Comparison of ENCODE assay signal across 26 cellular contexts in the genomic region with DNA sequence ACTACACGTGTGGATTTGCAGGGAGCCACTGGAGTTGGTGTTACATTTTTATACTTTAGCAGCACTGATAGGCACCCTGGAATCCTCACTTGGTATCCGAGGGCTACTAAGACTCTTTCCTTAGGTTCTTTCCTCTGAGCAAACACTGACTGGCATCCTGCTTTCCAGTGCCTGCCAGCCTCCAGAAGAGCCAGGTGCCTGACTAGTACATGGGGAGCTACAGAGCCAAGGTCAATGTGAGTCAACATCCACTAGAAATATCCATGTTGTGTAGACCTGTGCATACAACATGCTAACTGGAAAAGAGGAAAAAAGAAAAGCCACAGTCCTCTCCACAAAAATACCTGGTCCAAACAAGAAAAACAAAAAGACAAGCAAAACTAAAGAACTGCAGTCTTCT. TPM values are rescaled to one million over a fixed set of nuclear protein-coding genes. Genes with fewer than 3 reads are reported as not detected.
"Had no signal": no experiment of that assay in that cellular context is flagged by ENCODE, and none has a peak within 500 bp of the region (broad histone marks: within the 10 kb centered on the region; RNA-seq: fewer than 3 reads in every experiment).

No MANE protein-coding gene starts in this region.

- H3K4me3 ChIP-seq: esophagus muscularis mucosa, gastrocnemius medialis, heart right ventricle, lower lobe of right lung, neural progenitor cell, prostate gland, sigmoid colon, skin epidermis, stomach, thoracic aorta, transverse colon had no signal

- H3K27ac Mint-ChIP-seq: dendritic cell treated with granulocyte-macrophage colony-stimulating factor and Interleukin-4, amounts not matched to agents 40 ng/mL and 50 ng/mL, for 4 days; memory B cell; natural killer cell treated with Interleukin-12 subunit alpha and Interleukin-12 subunit beta and Interleukin-15 and Interleukin-18, amount 100 ng/mL, for 72 hours; neural progenitor cell had no signal

- H3K27me3 Mint-ChIP-seq: dendritic cell treated with granulocyte-macrophage colony-stimulating factor and Interleukin-4, amounts not matched to agents 40 ng/mL and 50 ng/mL, for 4 days; effector memory CD8-positive, alpha-beta T cell; memory B cell; natural killer cell treated with Interleukin-12 subunit alpha and Interleukin-12 subunit beta and Interleukin-15 and Interleukin-18, amount 100 ng/mL, for 72 hours had no signal

- H3K9me3 Mint-ChIP-seq: dendritic cell treated with granulocyte-macrophage colony-stimulating factor and Interleukin-4, amounts not matched to agents 40 ng/mL and 50 ng/mL, for 4 days; effector memory CD8-positive, alpha-beta T cell; memory B cell; natural killer cell treated with Interleukin-12 subunit alpha and Interleukin-12 subunit beta and Interleukin-15 and Interleukin-18, amount 100 ng/mL, for 72 hours; neural progenitor cell had no signal

- H3K4me1 ChIP-seq: prostate gland had no signal

- H3K27ac ChIP-seq: epithelial cell of prostate, esophagus muscularis mucosa, gastrocnemius medialis, lower lobe of right lung, neural progenitor cell, parathyroid adenoma, prostate gland, sigmoid colon, skin epidermis, stomach, thoracic aorta, transverse colon had no signal

- H3K27me3 ChIP-seq: esophagus muscularis mucosa, gastrocnemius medialis, heart right ventricle, neural progenitor cell, sigmoid colon, stomach, transverse colon had no signal

- H3K9me3 ChIP-seq: esophagus muscularis mucosa, gastrocnemius medialis, heart right ventricle, lower lobe of right lung, prostate gland, sigmoid colon, stomach, thoracic aorta, transverse colon had no signal

- H3K36me3 ChIP-seq: prostate gland had no signal

- DNase-seq: effector memory CD8-positive, alpha-beta T cell; gastrocnemius medialis; heart right ventricle; hypothalamus; kidney glomerular epithelial cell; lower lobe of right lung; midbrain; nucleus accumbens; retina; sigmoid colon; stimulated activated naive CD4-positive, alpha-beta T cell; stomach; substantia nigra; transverse colon had no signal

- ATAC-seq: effector memory CD8-positive, alpha-beta T cell; gastrocnemius medialis; lower lobe of right lung; natural killer cell treated with Interleukin-12 subunit alpha and Interleukin-12 subunit beta and Interleukin-15 and Interleukin-18, amount 100 ng/mL, for 72 hours had no signal

- H3K4me3 Mint-ChIP-seq: dendritic cell treated with granulocyte-macrophage colony-stimulating factor and Interleukin-4, amounts not matched to agents 40 ng/mL and 50 ng/mL, for 4 days; memory B cell; natural killer cell treated with Interleukin-12 subunit alpha and Interleukin-12 subunit beta and Interleukin-15 and Interleukin-18, amount 100 ng/mL, for 72 hours; neural progenitor cell had no signal

RNA-seq across cellular contexts. Expression of gene TUBB1, which starts 5.9 kb away (rescaled TPM):
- total RNA-seq: fibroblast of villous mesenchyme; natural killer cell treated with Interleukin-12 subunit alpha and Interleukin-12 subunit beta and Interleukin-15 and Interleukin-18, amount 100 ng/mL, for 72 hours; prostate gland; transverse colon; ureter had no signal
